ENCODE assay signal across 7 cellular contexts in the genomic region with DNA sequence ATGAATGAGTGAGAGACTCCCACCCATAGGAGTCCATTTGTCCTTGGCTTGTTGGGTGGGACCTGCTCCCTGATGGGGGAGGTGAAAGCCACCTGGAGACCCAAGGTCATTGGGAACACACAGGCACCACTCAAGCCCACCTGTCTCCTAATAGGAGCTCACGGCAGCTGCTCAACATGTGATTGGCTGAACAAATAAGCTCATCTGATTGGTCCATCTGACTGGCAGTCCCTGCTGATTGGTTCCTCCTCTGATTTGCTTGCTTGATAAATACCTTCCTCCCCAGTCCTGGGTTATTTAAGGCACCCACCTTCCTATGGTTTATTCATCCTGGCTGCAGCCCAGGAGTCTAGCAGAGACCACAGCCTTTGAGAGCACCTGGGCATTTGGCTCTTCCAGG.
"Had no signal": no experiment of that assay in that cellular context is flagged by ENCODE, and none has a peak within 500 bp of the region (broad histone marks: within the 10 kb centered on the region; RNA-seq: fewer than 3 reads in every experiment).

No MANE protein-coding gene starts in this region.

- H3K9me3 ChIP-seq: HAP-1 had no signal

- DNase-seq: GM23248, GOT3, H7, HFFc6 had no signal

- H3K4me1 ChIP-seq: HAP-1 had no signal

- FAIRE-seq: HTR-8/SVneo had no signal

- H3K9ac ChIP-seq: GM23248 had no signal

- H3K4me3 ChIP-seq: GM23248, HAP-1 had no signal

- ATAC-seq: HCT116 had no signal

- H3K36me3 ChIP-seq: HAP-1 had no signal

- H3K27ac ChIP-seq: GM23248 had no signal

- H2AFZ ChIP-seq: GM23248 had no signal
